ENCODE assay signal across 15 cellular contexts in the genomic region with DNA sequence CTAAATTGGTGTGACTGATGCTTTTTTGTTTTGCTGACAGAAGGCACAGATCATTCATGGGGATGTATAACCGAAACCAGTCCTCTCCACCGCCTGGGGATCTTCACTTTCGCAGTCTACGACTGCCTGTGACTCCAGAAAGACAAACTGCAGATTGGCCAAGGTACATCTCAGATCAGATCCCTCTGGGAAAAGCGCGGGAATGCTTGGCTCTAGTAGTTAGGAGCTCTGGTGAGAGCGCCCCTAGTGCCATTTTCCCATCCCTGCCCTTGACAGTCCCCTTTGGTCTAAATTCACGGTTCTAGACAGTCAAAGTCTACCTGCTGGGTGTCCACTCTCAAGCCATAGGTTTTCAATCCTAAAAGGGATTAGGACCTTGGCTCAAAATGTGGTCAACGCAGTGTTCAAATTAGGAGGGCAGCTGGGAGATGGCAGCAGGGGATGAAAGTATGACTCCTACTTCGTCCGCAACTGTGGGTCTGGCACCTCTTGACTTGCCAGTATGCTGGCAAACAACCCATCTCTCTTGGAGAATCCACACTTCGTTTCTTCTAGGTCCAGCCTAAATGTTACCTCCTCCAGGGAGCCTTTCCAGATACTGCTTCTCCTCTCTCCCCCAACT. TPM values are rescaled to one million over a fixed set of nuclear protein-coding genes. Genes with fewer than 3 reads are reported as not detected.
DNase-seq lines count a peak whose midpoint lies in the region; ATAC-seq and TF ChIP-seq lines count a peak whose summit lies in the region.
"Had no signal": no experiment of that assay in that cellular context is flagged by ENCODE, and none has a peak within 500 bp of the region (broad histone marks: within the 10 kb centered on the region; RNA-seq: fewer than 3 reads in every experiment).

No MANE protein-coding gene starts in this region.

- peak; percentile 31 for DNase-seq in PC-3
- DNase-seq in fibroblast of villous mesenchyme (ENCODE audit: low read depth): peak; percentile 68
- no peak for DNase-seq in osteocyte (ENCODE audit: extremely low spot score, unreplicated experiment)
- DNase-seq in cerebellum (ENCODE audit: low spot score): no peak
- DNase-seq in NCI-H1694 (lab: John Stamatoyannopoulos, UW): no peak
- DNase-seq in nucleus accumbens (lab: John Stamatoyannopoulos, UW): no peak
- DNase-seq: activated naive CD8-positive, alpha-beta T cell treated with anti-CD3 and anti-CD28 coated beads, Interleukin-2, amount 50 U/mL, for 24 hours; DND-41; NCI-H1436 treated with DMSO at 0.1 percent for 48 hours; stimulated activated naive B cell treated with anti-CD40 and anti-IgM and Interleukin-4, amounts not matched to agents 10 μg/mL and 1 μg/mL and 100 μg/mL, for 72 hours had no signal

- H3K27me3 ChIP-seq in PC-3 (ENCODE audit: low read length): peaks cover 99% of the 10 kb centered on the region

- H3K9me2 ChIP-seq in PC-3 (replicated peaks; ENCODE audit: low read length): no peaks in the 10 kb centered on the region

- no peaks in the 10 kb centered on the region for H3K79me2 ChIP-seq in PC-3 (ENCODE audit: low read length)

- TF ChIP-seq POLR2A in GM18505 (IDR thresholded peaks at IDR 0.05; ENCODE audit: borderline replicate concordance, extremely low read depth, insufficient read depth, insufficient read length): no peak

- no peaks in the 10 kb centered on the region for H3F3A ChIP-seq in PC-3 (ENCODE audit: low read length, unreplicated experiment)

- H3K9ac ChIP-seq in PC-3 (ENCODE audit: low read length): no peak overlapping the region

- peak; percentile 43; the same call in 1 of the 2 replicates for TF ChIP-seq CTCF in PC-3 (conservative IDR thresholded peaks at IDR 0.05; ENCODE audit: low read depth, low read length)
- TF ChIP-seq CTCF in fibroblast of villous mesenchyme (IDR thresholded peaks at IDR 0.05; ENCODE audit: insufficient read depth, low read depth, low read length): peak; percentile 55
- TF ChIP-seq CTCF in osteocyte (IDR thresholded peaks at IDR 0.05): peak; percentile 36

- H3K9me3 ChIP-seq in PC-3 (ENCODE audit: low read length): no peaks in the 10 kb centered on the region

- POLR2A ChIA-PET in PC-3 (lab: Charles Lee; ENCODE audit: unreplicated experiment): no interaction called here

- H3K27ac ChIP-seq in PC-3 (ENCODE audit: low read length): no peak overlapping the region
- H3K27ac ChIP-seq: epithelial cell of prostate had no signal

- intact Hi-C loops in PC-3 (cut with micrococcal nuclease): no loop called here

- H3K4me3 ChIP-seq in PC-3 (ENCODE audit: low read length) (no peak overlapping the region), fibroblast of villous mesenchyme (ENCODE audit: low read depth, low read length) (no peak overlapping the region)
- H3K4me3 ChIP-seq: skin epidermis had no signal

- no TSS peak for BruUV-seq in PC-3 (replicated peaks; lab: Mats Ljungman, UMichigan)

- H3K9me3 Mint-ChIP-seq in osteocyte (ENCODE audit: unreplicated experiment): no peaks in the 10 kb centered on the region

- no peak overlapping the region for H3K4me2 ChIP-seq in PC-3 (ENCODE audit: low read length)

- no peaks in the 10 kb centered on the region for H4K20me1 ChIP-seq in PC-3 (ENCODE audit: low read length)

- no peak overlapping the region for H3K27ac Mint-ChIP-seq in osteocyte (ENCODE audit: unreplicated experiment)
- H3K27ac Mint-ChIP-seq: activated naive CD8-positive, alpha-beta T cell treated with anti-CD3 and anti-CD28 coated beads, Interleukin-2, amount 50 U/mL, for 24 hours; stimulated activated naive B cell treated with anti-CD40 and anti-IgM and Interleukin-4, amounts not matched to agents 10 μg/mL and 1 μg/mL and 100 μg/mL, for 72 hours had no signal

- ATAC-seq in GM18505 (IDR thresholded peaks at IDR 0.05; ENCODE audit: unreplicated experiment): peak; percentile 80
- no peak for ATAC-seq in PC-3
- no peak for ATAC-seq in HG03095 (IDR thresholded peaks at IDR 0.05; ENCODE audit: unreplicated experiment)
- ATAC-seq: activated naive CD8-positive, alpha-beta T cell treated with anti-CD3 and anti-CD28 coated beads, Interleukin-2, amount 50 U/mL, for 24 hours; stimulated activated naive B cell treated with anti-CD40 and anti-IgM and Interleukin-4, amounts not matched to agents 10 μg/mL and 1 μg/mL and 100 μg/mL, for 72 hours had no signal

- no peaks in the 10 kb centered on the region for H3K4me1 ChIP-seq in PC-3 (ENCODE audit: insufficient read depth, low read length)

- H3K4me1 Mint-ChIP-seq in osteocyte (ENCODE audit: unreplicated experiment): peaks cover 13% of the 10 kb centered on the region

- H3K36me3 Mint-ChIP-seq in osteocyte (ENCODE audit: unreplicated experiment): peaks cover 7% of the 10 kb centered on the region

- CTCF ChIA-PET in PC-3 (lab: Charles Lee): no interaction called here

- H3K36me3 ChIP-seq in PC-3 (ENCODE audit: low read depth, low read length): no peaks in the 10 kb centered on the region

- no peak overlapping the region for H2AFZ ChIP-seq in PC-3 (ENCODE audit: low read length)

- H3K27me3 Mint-ChIP-seq in osteocyte (ENCODE audit: unreplicated experiment): peaks cover 95% of the 10 kb centered on the region

- H3K4me3 Mint-ChIP-seq in osteocyte (ENCODE audit: unreplicated experiment): no peak overlapping the region
- H3K4me3 Mint-ChIP-seq: stimulated activated naive B cell treated with anti-CD40 and anti-IgM and Interleukin-4, amounts not matched to agents 10 μg/mL and 1 μg/mL and 100 μg/mL, for 72 hours had no signal

RNA-seq across cellular contexts. Expression of gene HAND2, which starts 6.9 kb away (rescaled TPM):
- total RNA-seq in PC-3 (2014; rRNA removed): not detected in 2 replicates
- total RNA-seq in fibroblast of villous mesenchyme: 45.4 and 71.7 TPM in 2 replicates
- total RNA-seq in osteocyte: not detected in 2 replicates
- not detected for total RNA-seq in cerebellum
- total RNA-seq: lung microvascular endothelial cell had no signal

Comparison
In these comparisons a context has a peak if more than half of its experiments do, and no peak if none do; other contexts are left out.
1. DNase-seq: peak in PC-3 (single experiment) and fibroblast of villous mesenchyme (single experiment); none in osteocyte (single experiment), cerebellum (single experiment), NCI-H1694 (single experiment) and nucleus accumbens (0 of 56).
2. RNA of gene HAND2, which starts 6.9 kb away (total RNA-seq): 45.4 to 71.7 TPM in fibroblast of villous mesenchyme; not detected in PC-3, not detected in osteocyte and not detected in cerebellum (single experiment); every median in the first group is over 10 times any median in the second.
3. Peak in every context shown above with its lines, with median percentiles within 50 percentile points of each other: CTCF ChIP-seq.